29 cellular contexts compared by ENCODE assay signal in genomic region chr6:168674595-168674994, GRCh38.
"Had no signal": no experiment of that assay in that cellular context is flagged by ENCODE, and none has a peak within 500 bp of the region (broad histone marks: within the 10 kb centered on the region; RNA-seq: fewer than 3 reads in every experiment).

No MANE protein-coding gene starts in this region.

- H3K9me3 ChIP-seq: colonic mucosa, esophagus muscularis mucosa, gastroesophageal sphincter, heart left ventricle, ovary, psoas muscle, suprapubic skin, transverse colon had no signal

- H3K4me1 ChIP-seq: colonic mucosa, esophagus muscularis mucosa, foreskin keratinocyte, gastroesophageal sphincter, heart left ventricle, psoas muscle, suprapubic skin had no signal

- H3K27me3 ChIP-seq: colonic mucosa, esophagus muscularis mucosa, foreskin keratinocyte, gastroesophageal sphincter, heart left ventricle, ovary, suprapubic skin, transverse colon had no signal

- DNase-seq: colonic mucosa; effector memory CD4-positive, alpha-beta T cell; foreskin keratinocyte; heart left ventricle; hippocampal formation; islet precursor cell; kidney glomerular epithelial cell; mesenchymal stem cell; midbrain; naive thymus-derived CD8-positive, alpha-beta T cell; nephron progenitor cell; occipital lobe; ovary; posterior cingulate gyrus; psoas muscle; stimulated activated CD4-positive, alpha-beta T cell treated with anti-CD3 and anti-CD28 coated beads, Interleukin-12 subunit alpha, Interleukin-12 subunit beta, amount 100 ng/mL, for 4 hours; stimulated activated CD4-positive, alpha-beta T cell treated with anti-CD3 and anti-CD28 coated beads, Interleukin-1b, Interleukin-23, amount 100 ng/mL, for 48 hours; stimulated activated CD4-positive, alpha-beta T cell treated with anti-CD3 and anti-CD28 coated beads, Interleukin-4, amount 100 ng/mL, for 1 hour; stimulated activated CD8-positive, alpha-beta memory T cell treated with anti-CD3 and anti-CD28 coated beads, Interleukin-4, amount 100 ng/mL, for 48 hours; stimulated activated naive CD4-positive, alpha-beta T cell; stimulated activated naive CD8-positive, alpha-beta T cell treated with anti-CD3 and anti-CD28 coated beads, Interleukin-15, amount 100 ng/mL, for 72 hours; transverse colon had no signal

- H3K36me3 Mint-ChIP-seq: naive thymus-derived CD8-positive, alpha-beta T cell had no signal

- H3K36me3 ChIP-seq: colonic mucosa, esophagus muscularis mucosa, gastroesophageal sphincter, heart left ventricle, ovary, suprapubic skin, transverse colon had no signal

- ATAC-seq: foreskin keratinocyte; gastroesophageal sphincter; heart left ventricle; naive thymus-derived CD8-positive, alpha-beta T cell; psoas muscle; sciatic nerve; stimulated activated naive CD8-positive, alpha-beta T cell treated with anti-CD3 and anti-CD28 coated beads, Interleukin-15, amount 100 ng/mL, for 72 hours had no signal

- H3K27ac Mint-ChIP-seq: dendritic cell treated with granulocyte-macrophage colony-stimulating factor and Interleukin-4, amounts not matched to agents 40 ng/mL and 50 ng/mL, for 4 days; naive thymus-derived CD8-positive, alpha-beta T cell; nephron progenitor cell; stimulated activated naive CD8-positive, alpha-beta T cell treated with anti-CD3 and anti-CD28 coated beads, Interleukin-15, amount 100 ng/mL, for 72 hours had no signal

- H3K4me3 ChIP-seq: colonic mucosa, esophagus muscularis mucosa, gastroesophageal sphincter, heart left ventricle, ovary, psoas muscle, smooth muscle cell, suprapubic skin, transverse colon had no signal

- H3K4me3 Mint-ChIP-seq: central memory CD8-positive, alpha-beta T cell; dendritic cell treated with granulocyte-macrophage colony-stimulating factor and Interleukin-4, amounts not matched to agents 40 ng/mL and 50 ng/mL, for 4 days; naive thymus-derived CD8-positive, alpha-beta T cell; nephron progenitor cell; stimulated activated naive CD8-positive, alpha-beta T cell treated with anti-CD3 and anti-CD28 coated beads, Interleukin-15, amount 100 ng/mL, for 72 hours had no signal

- H3K27me3 Mint-ChIP-seq: dendritic cell treated with granulocyte-macrophage colony-stimulating factor and Interleukin-4, amounts not matched to agents 40 ng/mL and 50 ng/mL, for 4 days had no signal

- H3K4me1 Mint-ChIP-seq: central memory CD8-positive, alpha-beta T cell; stimulated activated naive CD8-positive, alpha-beta T cell treated with anti-CD3 and anti-CD28 coated beads, Interleukin-15, amount 100 ng/mL, for 72 hours had no signal

- H3K9me3 Mint-ChIP-seq: central memory CD8-positive, alpha-beta T cell; naive thymus-derived CD8-positive, alpha-beta T cell; stimulated activated naive CD8-positive, alpha-beta T cell treated with anti-CD3 and anti-CD28 coated beads, Interleukin-15, amount 100 ng/mL, for 72 hours had no signal
